Comparison of ENCODE assay signal across 14 cellular contexts in the genomic region with DNA sequence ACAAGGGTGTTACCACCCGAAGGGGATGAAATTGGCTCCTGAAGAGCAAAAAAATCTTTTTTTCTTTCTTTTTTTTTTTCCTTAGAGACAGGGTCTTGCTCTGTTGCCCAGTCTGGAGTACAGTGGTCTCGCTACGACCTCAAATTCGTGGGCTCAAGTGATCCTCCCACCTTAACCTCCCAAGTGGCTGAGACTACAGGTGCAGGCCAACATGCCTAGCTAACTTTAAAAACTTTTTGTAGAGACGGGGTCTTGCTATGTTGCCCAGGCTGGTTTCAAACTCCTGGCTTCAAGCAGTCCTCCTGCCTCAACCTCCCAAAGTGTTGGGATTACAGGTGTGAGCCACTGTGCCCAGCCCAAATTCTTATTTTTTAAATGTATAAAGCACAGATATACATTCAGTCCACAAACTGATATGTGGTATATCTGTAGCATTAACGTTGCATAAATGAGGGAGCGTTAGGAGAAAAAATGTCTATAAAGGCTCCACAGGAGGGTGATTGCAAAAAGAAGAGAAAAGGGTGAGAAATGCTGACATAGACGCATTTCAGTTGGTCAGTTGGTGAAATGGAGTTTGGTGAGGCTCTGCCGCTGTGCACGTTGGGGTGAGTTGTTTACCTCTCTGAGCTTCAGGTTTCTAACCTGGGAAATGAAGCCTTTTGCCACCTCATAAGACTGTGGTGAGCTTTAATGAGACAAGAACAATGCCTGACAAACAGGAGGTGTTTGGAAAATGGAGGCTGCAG.
"Had no signal": no experiment of that assay in that cellular context is flagged by ENCODE, and none has a peak within 500 bp of the region (broad histone marks: within the 10 kb centered on the region; RNA-seq: fewer than 3 reads in every experiment).

No MANE protein-coding gene starts in this region.

- H3K27ac Mint-ChIP-seq: progenitor cell of endocrine pancreas; stimulated activated effector memory CD8-positive, alpha-beta T cell treated with anti-CD3 and anti-CD28 coated beads, Interleukin-12 subunit alpha, Interleukin-12 subunit beta, amount 100 ng/mL, for 72 hours had no signal

- H3K4me3 ChIP-seq: uterus had no signal

- H3K9me3 ChIP-seq: neutrophil, uterus had no signal

- H3K9me3 Mint-ChIP-seq: naive thymus-derived CD8-positive, alpha-beta T cell; stimulated activated effector memory CD8-positive, alpha-beta T cell treated with anti-CD3 and anti-CD28 coated beads, Interleukin-12 subunit alpha, Interleukin-12 subunit beta, amount 100 ng/mL, for 72 hours had no signal

- H3K36me3 Mint-ChIP-seq: naive thymus-derived CD8-positive, alpha-beta T cell; stimulated activated effector memory CD8-positive, alpha-beta T cell treated with anti-CD3 and anti-CD28 coated beads, Interleukin-12 subunit alpha, Interleukin-12 subunit beta, amount 100 ng/mL, for 72 hours had no signal

- H3K36me3 ChIP-seq: brain microvascular endothelial cell, neutrophil, uterus had no signal

- ATAC-seq: activated CD4-positive, CD25-positive, alpha-beta regulatory T cell treated with anti-CD3 and anti-CD28 coated beads, Interleukin-2, amount 50 U/mL, for 24 hours; foreskin keratinocyte; naive thymus-derived CD8-positive, alpha-beta T cell; stimulated activated effector memory CD8-positive, alpha-beta T cell treated with anti-CD3 and anti-CD28 coated beads, Interleukin-12 subunit alpha, Interleukin-12 subunit beta, amount 100 ng/mL, for 72 hours had no signal

- DNase-seq: activated CD4-positive, alpha-beta T cell treated with anti-CD3 and anti-CD28 coated beads, Interleukin-2, amount 50 U/mL, for 1 hour; activated naive CD4-positive, alpha-beta T cell; anterior cingulate cortex; brain microvascular endothelial cell; cortex of kidney; effector CD4-positive, alpha-beta T cell; foreskin keratinocyte; head of caudate nucleus; naive thymus-derived CD8-positive, alpha-beta T cell; uterus had no signal

- H3K27ac ChIP-seq: brain microvascular endothelial cell, foreskin keratinocyte, neutrophil had no signal

- H3K4me1 ChIP-seq: foreskin keratinocyte, uterus had no signal

- H3K27me3 ChIP-seq: brain microvascular endothelial cell, neutrophil, uterus had no signal
